10 cellular contexts compared by ENCODE assay signal in genomic region chr14:56172571-56172971, GRCh38. TPM values are rescaled to one million over a fixed set of nuclear protein-coding genes. Genes with fewer than 3 reads are reported as not detected.
DNase-seq lines count a peak whose midpoint lies in the region; ATAC-seq and TF ChIP-seq lines count a peak whose summit lies in the region.
"Had no signal": no experiment of that assay in that cellular context is flagged by ENCODE, and none has a peak within 500 bp of the region (broad histone marks: within the 10 kb centered on the region; RNA-seq: fewer than 3 reads in every experiment).

No MANE protein-coding gene starts in this region.

- peak overlapping the region in 3 of 4 donors; percentile 4 to 49 (median 13) for H3K4me3 Mint-ChIP-seq in CD4-positive, CD25-positive, alpha-beta regulatory T cell
- H3K4me3 Mint-ChIP-seq in natural killer cell = peak overlapping the region; percentile 13
- peak overlapping the region in 1 of 7 donors; percentile 56 for H3K4me3 Mint-ChIP-seq in CD8-positive, alpha-beta memory T cell

- intact Hi-C loops in natural killer cell (cut with micrococcal nuclease) = no loop called here

- peaks cover 4% of the 10 kb centered on the region for H3K27me3 Mint-ChIP-seq in CD4-positive, CD25-positive, alpha-beta regulatory T cell
- H3K27me3 Mint-ChIP-seq in natural killer cell (ENCODE audit: low read depth in 2 of 2) = no peaks in the 10 kb centered on the region
- no peaks in the 10 kb centered on the region for H3K27me3 Mint-ChIP-seq in CD8-positive, alpha-beta memory T cell

- H3K9me3 ChIP-seq in CD4-positive, CD25-positive, alpha-beta regulatory T cell (ENCODE audit: control insufficient read depth in 2 of 2, low read length in 2 of 2) = no peaks in the 10 kb centered on the region
- no peaks in the 10 kb centered on the region for H3K9me3 ChIP-seq in KOPT-K1 (ENCODE audit: insufficient read depth, low read length, poor library complexity, severe bottlenecking)
- no peaks in the 10 kb centered on the region for H3K9me3 ChIP-seq in CD8-positive, alpha-beta memory T cell (ENCODE audit: low read length)
- H3K9me3 ChIP-seq: spleen had no signal

- H3K4me1 ChIP-seq in CD4-positive, CD25-positive, alpha-beta regulatory T cell (ENCODE audit: control insufficient read depth, insufficient read depth, low read length, poor library complexity, severe bottlenecking) = peaks cover 6% of the 10 kb centered on the region
- H3K4me1 ChIP-seq in CD8-positive, alpha-beta memory T cell (ENCODE audit: insufficient read depth, low read length) = peaks cover 9% of the 10 kb centered on the region

- H3K36me3 ChIP-seq in CD4-positive, CD25-positive, alpha-beta regulatory T cell (ENCODE audit: control insufficient read depth, insufficient read depth, low read length) = no peaks in the 10 kb centered on the region
- H3K36me3 ChIP-seq in KOPT-K1 (ENCODE audit: insufficient read depth, low read length) (no peaks in the 10 kb centered on the region), brain microvascular endothelial cell (replicated peaks) (no peaks in the 10 kb centered on the region)
- H3K36me3 ChIP-seq in CD8-positive, alpha-beta memory T cell (ENCODE audit: insufficient read depth, low read length) = no peaks in the 10 kb centered on the region
- H3K36me3 ChIP-seq: spleen had no signal

- H3K9me3 Mint-ChIP-seq in CD4-positive, CD25-positive, alpha-beta regulatory T cell = peaks cover 0 to 3% (median 0%) of the 10 kb centered on the region in 7 donors
- peaks cover 0 to 2% of the 10 kb centered on the region in 2 donors for H3K9me3 Mint-ChIP-seq in natural killer cell
- peaks cover 0 to 3% (median 2%) of the 10 kb centered on the region in 5 donors for H3K9me3 Mint-ChIP-seq in CD8-positive, alpha-beta memory T cell

- CTCF ChIA-PET in CD8-positive, alpha-beta memory T cell (lab: Charles Lee) = no interaction called here

- POLR2A ChIA-PET in CD8-positive, alpha-beta memory T cell (lab: Charles Lee) = no interaction called here

- peaks cover 0 to 57% (median 25%) of the 10 kb centered on the region in 4 donors for H3K4me1 Mint-ChIP-seq in CD4-positive, CD25-positive, alpha-beta regulatory T cell
- H3K4me1 Mint-ChIP-seq in natural killer cell = peaks cover 60 to 61% of the 10 kb centered on the region in 2 donors
- peaks cover 36 to 43% (median 39%) of the 10 kb centered on the region in 3 donors for H3K4me1 Mint-ChIP-seq in CD8-positive, alpha-beta memory T cell

- peak in 1 of 3 donors; percentile 49 for DNase-seq in CD4-positive, CD25-positive, alpha-beta regulatory T cell
- DNase-seq in brain microvascular endothelial cell (peak; percentile 61), natural killer cell (no peak), GM19238 (ENCODE audit: insufficient read length, low spot score) (no peak)
- DNase-seq in CD8-positive, alpha-beta memory T cell = no peak
- DNase-seq: activated T-cell treated with anti-CD3 and anti-CD28 coated beads for 4 hours, spleen had no signal

- H3K27me3 ChIP-seq in CD4-positive, CD25-positive, alpha-beta regulatory T cell (ENCODE audit: control insufficient read depth, insufficient read depth, low read length) = no peaks in the 10 kb centered on the region
- H3K27me3 ChIP-seq in brain microvascular endothelial cell (replicated peaks) = no peaks in the 10 kb centered on the region
- no peaks in the 10 kb centered on the region for H3K27me3 ChIP-seq in CD8-positive, alpha-beta memory T cell (ENCODE audit: insufficient read depth, low read length, poor library complexity, severe bottlenecking)
- H3K27me3 ChIP-seq: spleen had no signal

- TF ChIP-seq CTCF in brain microvascular endothelial cell (IDR thresholded peaks at IDR 0.05; ENCODE audit: low read depth, low read length, missing control alignments) = no peak
- TF ChIP-seq CTCF in natural killer cell (IDR thresholded peaks at IDR 0.05) = no peak

- H3K4me3 ChIP-seq in CD4-positive, CD25-positive, alpha-beta regulatory T cell (ENCODE audit: low read depth, low read length) = no peak overlapping the region
- no peak overlapping the region for H3K4me3 ChIP-seq in brain microvascular endothelial cell (ENCODE audit: low read depth, low read length)
- no peak overlapping the region for H3K4me3 ChIP-seq in CD8-positive, alpha-beta memory T cell (ENCODE audit: low read length)
- H3K4me3 ChIP-seq: spleen had no signal

- in situ Hi-C loops in brain microvascular endothelial cell (cut with HindIII; ENCODE audit: low pct_ligation_motif_present, low sequenced_read_pairs) = no loop called here

- peaks cover 5% of the 10 kb centered on the region for H3K36me3 Mint-ChIP-seq in CD4-positive, CD25-positive, alpha-beta regulatory T cell
- H3K36me3 Mint-ChIP-seq in natural killer cell = peaks cover under 1% of the 10 kb centered on the region
- H3K36me3 Mint-ChIP-seq in CD8-positive, alpha-beta memory T cell = peaks cover 0 to 6% (median 1%) of the 10 kb centered on the region in 3 donors

- peak; percentile 31 to 35 for ATAC-seq in CD4-positive, CD25-positive, alpha-beta regulatory T cell (ENCODE audit: low read depth in 2 of 2)
- ATAC-seq in natural killer cell = peak in 1 of 3 donors; percentile 47
- ATAC-seq in GM19035 (IDR thresholded peaks at IDR 0.05; ENCODE audit: unreplicated experiment) = no peak
- ATAC-seq in GM21786 (IDR thresholded peaks at IDR 0.05; ENCODE audit: unreplicated experiment) = no peak

- peak overlapping the region; percentile 4 to 74 (median 18) for H3K27ac Mint-ChIP-seq in CD4-positive, CD25-positive, alpha-beta regulatory T cell
- peak overlapping the region; percentile 7 to 29 for H3K27ac Mint-ChIP-seq in natural killer cell
- H3K27ac Mint-ChIP-seq in CD8-positive, alpha-beta memory T cell = peak overlapping the region in 3 of 8 donors; percentile 1 to 66 (median 3)

- no peak overlapping the region for H3K27ac ChIP-seq in CD4-positive, CD25-positive, alpha-beta regulatory T cell (ENCODE audit: insufficient read depth, low read length, poor library complexity, severe bottlenecking)
- H3K27ac ChIP-seq in KOPT-K1 (ENCODE audit: low read depth, low read length, poor library complexity, severe bottlenecking) (peak overlapping the region; percentile 83), brain microvascular endothelial cell (peak overlapping the region; percentile 33)
- no peak overlapping the region for H3K27ac ChIP-seq in CD8-positive, alpha-beta memory T cell (ENCODE audit: low read depth, low read length)
- H3K27ac ChIP-seq: spleen had no signal

RNA-seq across cellular contexts. Expression of gene PELI2, which starts 54.4 kb away (rescaled TPM):
- total RNA-seq in CD4-positive, CD25-positive, alpha-beta regulatory T cell = 5.8 TPM
- polyA plus RNA-seq in CD4-positive, CD25-positive, alpha-beta regulatory T cell = 1 to 10 TPM in 2 of 4 donors, under 1 TPM in 2; 0.07 to 1.4 (median 1.0) TPM
- 10 to 100 TPM; 16.4 to 25.0 (median 24.9) TPM for total RNA-seq in natural killer cell
- 1 to 10 TPM; 2.7 to 3.3 TPM for total RNA-seq in CD8-positive, alpha-beta memory T cell
- 1.0 TPM for polyA plus RNA-seq in CD8-positive, alpha-beta memory T cell

Comparison
In these comparisons a context has a peak if more than half of its experiments do, and no peak if none do; other contexts are left out.
1. ATAC-seq: peak in CD4-positive, CD25-positive, alpha-beta regulatory T cell (2 of 2); none in GM19035 (single experiment) and GM21786 (single experiment).
2. H3K27ac ChIP-seq: peak in KOPT-K1 (single experiment) and brain microvascular endothelial cell (single experiment); none in CD4-positive, CD25-positive, alpha-beta regulatory T cell (single experiment) and CD8-positive, alpha-beta memory T cell (single experiment).